In genomic region chr20:59835448-59836395, GRCh38 we compare ENCODE assay signal across 9 cellular contexts.
A peak's percentile ranks its signal among the peaks of the same experiment; 100 is the strongest.
DNase-seq lines count a peak whose midpoint lies in the region; ATAC-seq lines count a peak whose summit lies in the region.
"Had no signal": no experiment of that assay in that cellular context is flagged by ENCODE, and none has a peak within 500 bp of the region (broad histone marks: within the 10 kb centered on the region; RNA-seq: fewer than 3 reads in every experiment).

No MANE protein-coding gene starts in this region.

- no peak for DNase-seq in Right ventricle myocardium inferior (ENCODE audit: missing footprints)
- DNase-seq in cardiac septum (ENCODE audit: low spot score), result no peak
- peak; percentile 48 for DNase-seq in astrocyte of the hippocampus (ENCODE audit: low read depth, low spot score)
- peak; percentile 26 for DNase-seq in inferior parietal cortex (ENCODE audit: extremely low spot score)
- DNase-seq in superior temporal gyrus (ENCODE audit: extremely low spot score), result peak; percentile 50
- no peak for DNase-seq in CD8-positive, alpha-beta memory T cell
- no peak for DNase-seq in activated CD4-positive, alpha-beta T cell treated with anti-CD3 and anti-CD28 coated beads for 1 hour

- no peaks in the 10 kb centered on the region for H3K36me3 Mint-ChIP-seq in CD8-positive, alpha-beta memory T cell

- intact Hi-C loops in Right ventricle myocardium inferior (cut with DNase I) (no loop called here), cardiac septum (cut with DNase I) (no loop called here)

- peaks cover 7 to 19% of the 10 kb centered on the region in 2 donors for H3K27me3 Mint-ChIP-seq in CD8-positive, alpha-beta memory T cell

- no peaks in the 10 kb centered on the region for H3K27me3 ChIP-seq in CD8-positive, alpha-beta memory T cell (ENCODE audit: insufficient read depth, low read length, poor library complexity, severe bottlenecking)

- no peaks in the 10 kb centered on the region for H3K4me1 Mint-ChIP-seq in CD8-positive, alpha-beta memory T cell

- H3K4me3 ChIP-seq in CD8-positive, alpha-beta memory T cell (ENCODE audit: low read length), result no peak overlapping the region

- POLR2A ChIA-PET in CD8-positive, alpha-beta memory T cell (lab: Charles Lee), result no interaction called here

- H3K4me1 ChIP-seq in CD8-positive, alpha-beta memory T cell (ENCODE audit: insufficient read depth, low read length), result no peaks in the 10 kb centered on the region

- H3K9me3 Mint-ChIP-seq in CD8-positive, alpha-beta memory T cell, result no peaks in the 10 kb centered on the region

- H3K36me3 ChIP-seq in CD8-positive, alpha-beta memory T cell (ENCODE audit: insufficient read depth, low read length), result no peaks in the 10 kb centered on the region

- no peak overlapping the region for H3K4me3 Mint-ChIP-seq in CD8-positive, alpha-beta memory T cell

- CTCF ChIA-PET in CD8-positive, alpha-beta memory T cell (lab: Charles Lee), result no interaction called here

- no peaks in the 10 kb centered on the region for H3K9me3 ChIP-seq in CD8-positive, alpha-beta memory T cell (ENCODE audit: low read length)

- H3K27ac Mint-ChIP-seq in CD8-positive, alpha-beta memory T cell, result no peak overlapping the region

- H3K27ac ChIP-seq in CD8-positive, alpha-beta memory T cell (ENCODE audit: low read depth, low read length), result no peak overlapping the region
- H3K27ac ChIP-seq: KMS-11 had no signal

- ATAC-seq in Right ventricle myocardium inferior (peak; percentile 72), GM21526 (IDR thresholded peaks at IDR 0.05; ENCODE audit: low FRiP score, unreplicated experiment) (no peak)

Comparison
In these comparisons a context has a peak if more than half of its experiments do, and no peak if none do; other contexts are left out.
1. DNase-seq: peak in astrocyte of the hippocampus (single experiment), inferior parietal cortex (single experiment) and superior temporal gyrus (single experiment); none in Right ventricle myocardium inferior (single experiment), cardiac septum (single experiment), CD8-positive, alpha-beta memory T cell (0 of 5) and activated CD4-positive, alpha-beta T cell treated with anti-CD3 and anti-CD28 coated beads for 1 hour (single experiment).